In the genomic region with DNA sequence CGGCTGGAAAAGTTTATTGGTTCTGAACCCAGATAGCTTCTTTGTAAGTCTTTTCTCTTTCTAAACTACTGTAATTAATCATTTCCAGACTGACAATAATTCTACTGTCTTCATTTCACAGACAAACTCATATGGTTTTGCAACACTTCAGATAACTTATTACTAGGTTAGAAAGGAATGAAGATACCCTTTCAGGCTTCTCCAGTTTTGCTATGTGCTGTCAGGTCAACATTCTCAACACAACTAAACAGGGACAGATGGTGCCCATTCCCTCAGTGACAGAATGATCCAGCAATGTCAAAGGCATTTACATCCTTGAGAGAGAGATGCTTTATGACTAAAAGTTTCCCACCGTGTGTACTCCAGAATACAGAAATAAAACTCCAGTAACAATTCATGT, we compare ENCODE assay signal across 19 cellular contexts.
A peak's percentile ranks its signal among the peaks of the same experiment; 100 is the strongest.
DNase-seq lines count a peak whose midpoint lies in the region; ATAC-seq, FAIRE-seq and TF ChIP-seq lines count a peak whose summit lies in the region.
"Had no signal": no experiment of that assay in that cellular context is flagged by ENCODE, and none has a peak within 500 bp of the region (broad histone marks: within the 10 kb centered on the region; RNA-seq: fewer than 3 reads in every experiment).

No MANE protein-coding gene starts in this region.

- H3K9me3 ChIP-seq in adipocyte (ENCODE audit: control insufficient read depth, low read length): no peaks in the 10 kb centered on the region
- H3K9me3 ChIP-seq: SJSA1 had no signal

- H3K27me3 ChIP-seq in adipocyte (replicated peaks; ENCODE audit: control insufficient read depth, insufficient read depth, low read length): no peaks in the 10 kb centered on the region
- H3K27me3 ChIP-seq: SJSA1 had no signal

- H3K9ac ChIP-seq in adipocyte (ENCODE audit: low read length): no peak overlapping the region
- H3K9ac ChIP-seq: KMS-11 had no signal

- H3K36me3 ChIP-seq in adipocyte (ENCODE audit: control insufficient read depth, insufficient read depth, low read length, severe bottlenecking): no peaks in the 10 kb centered on the region
- H3K36me3 ChIP-seq: SJSA1 had no signal

- peak; percentile 82 for DNase-seq in AG08395 (ENCODE audit: low spot score)
- DNase-seq in GM19239 (ENCODE audit: insufficient read length, low spot score): no peak
- peak; percentile 66 for DNase-seq in adipocyte (ENCODE audit: low read depth)
- peak; percentile 72 for DNase-seq in fibroblast of villous mesenchyme (ENCODE audit: low read depth)
- no peak for DNase-seq in head of caudate nucleus
- DNase-seq in activated T-cell treated with anti-CD3 and anti-CD28 coated beads, Interleukin-2, amount 50 U/mL, for 1 hour: no peak
- DNase-seq: activated CD8-positive, alpha-beta memory T cell treated with anti-CD3 and anti-CD28 coated beads for 24 hours; C1 segment of cervical spinal cord; cerebellar nuclear complex; natural killer cell; NCI-H187 treated with DMSO at 0.1 percent for 48 hours; retina; stimulated activated CD4-positive, alpha-beta T cell treated with anti-CD3 and anti-CD28 coated beads, Interleukin-4, amount 100 ng/mL, for 1 hour; stimulated activated naive B cell treated with anti-CD40 and anti-IgM and Interleukin-4, amounts not matched to agents 10 μg/mL and 1 μg/mL and 100 μg/mL, for 72 hours had no signal

- ATAC-seq in GM18498 (IDR thresholded peaks at IDR 0.05; ENCODE audit: unreplicated experiment) (no peak), HG02588 (IDR thresholded peaks at IDR 0.05; ENCODE audit: unreplicated experiment) (no peak)
- ATAC-seq: esophagus mucosa; natural killer cell; stimulated activated naive B cell treated with anti-CD40 and anti-IgM and Interleukin-4, amounts not matched to agents 10 μg/mL and 1 μg/mL and 100 μg/mL, for 72 hours had no signal

- peak; percentile 71 for FAIRE-seq in GM19239 (lab: Jason Lieb, UNC)

- TF ChIP-seq CTCF in fibroblast of villous mesenchyme (IDR thresholded peaks at IDR 0.05; ENCODE audit: insufficient read depth, low read depth, low read length): no peak

- intact Hi-C loops in head of caudate nucleus (cut with DNase I): no loop called here

- H3K4me3 ChIP-seq in adipocyte (ENCODE audit: low read length) (no peak overlapping the region), fibroblast of villous mesenchyme (ENCODE audit: low read depth, low read length) (no peak overlapping the region)
- H3K4me3 ChIP-seq: SJSA1 had no signal

- peaks cover 17% of the 10 kb centered on the region for H3K4me1 ChIP-seq in adipocyte (ENCODE audit: control insufficient read depth, insufficient read depth, low read length)
- H3K4me1 ChIP-seq: SJSA1 had no signal

Comparison
In these comparisons a context has a peak if more than half of its experiments do, and no peak if none do; other contexts are left out.
1. DNase-seq: peak in AG08395 (single experiment), adipocyte (single experiment) and fibroblast of villous mesenchyme (single experiment); none in GM19239 (single experiment), head of caudate nucleus (0 of 42) and activated T-cell treated with anti-CD3 and anti-CD28 coated beads, Interleukin-2, amount 50 U/mL, for 1 hour (single experiment).